Comparison of ENCODE assay signal across 8 cellular contexts in genomic region chr19:2578911-2579677, GRCh38.
DNase-seq lines count a peak whose midpoint lies in the region; ATAC-seq and TF ChIP-seq lines count a peak whose summit lies in the region.

No MANE protein-coding gene starts in this region.

- dilution Hi-C loops in mammary epithelial cell (cut with HindIII; ENCODE audit: low sequenced_read_pairs): no loop called here

- peak; percentile 98 for TF ChIP-seq CTCF in WI38 (IDR thresholded peaks at IDR 0.05; ENCODE audit: low read depth, low read length)
- TF ChIP-seq CTCF in mammary epithelial cell (conservative IDR thresholded peaks at IDR 0.05 in 1 of 2, IDR thresholded peaks at IDR 0.05 in 1 of 2; ENCODE audit: extremely low read depth in 1 of 2, insufficient read depth in 1 of 2, low read depth in 1 of 2, low read length in 2 of 2): peak; percentile 62 to 87
- peak; percentile 93 to 98 (median 97) for TF ChIP-seq CTCF in sigmoid colon (IDR thresholded peaks at IDR 0.05)

- no peaks in the 10 kb centered on the region for H3K27me3 ChIP-seq in mammary epithelial cell (ENCODE audit: insufficient read depth, low read length)
- H3K27me3 ChIP-seq in iPS-18a (ENCODE audit: control insufficient read depth, insufficient read depth, low read length): peaks cover 18% of the 10 kb centered on the region
- H3K27me3 ChIP-seq in sigmoid colon: no peaks in the 10 kb centered on the region

- WGBS in mammary epithelial cell (ENCODE audit: low coverage, missing lambda C conversion rate): under 1% methylated on average over 18 of the region's 46 CpGs
- WGBS in sigmoid colon, 2 donors: 1 to 6% methylated on average over 46 of the region's 46 CpGs

- H3K36me3 ChIP-seq in mammary epithelial cell (ENCODE audit: insufficient read depth, low read length): no peaks in the 10 kb centered on the region
- H3K36me3 ChIP-seq in iPS-18a (ENCODE audit: control insufficient read depth, low read depth, low read length): no peaks in the 10 kb centered on the region
- H3K36me3 ChIP-seq in sigmoid colon: no peaks in the 10 kb centered on the region

- no peaks in the 10 kb centered on the region for H3K9me3 ChIP-seq in mammary epithelial cell (replicated peaks; ENCODE audit: insufficient read depth, low read length)
- H3K9me3 ChIP-seq in iPS-18a (ENCODE audit: control insufficient read depth, low read depth, low read length): no peaks in the 10 kb centered on the region
- H3K9me3 ChIP-seq in sigmoid colon: no peaks in the 10 kb centered on the region

- CTCF ChIA-PET in mammary epithelial cell (lab: Charles Lee; ENCODE audit: low non-redundant PET): interaction anchor here (0.6 to 1.3 kb wide), 7 partner anchors 30 to 558 kb away, joined by 3 to 5 read pairs (median 3); no protein-coding TSS in a partner anchor

- BruUV-seq in mammary epithelial cell (replicated peaks; lab: Mats Ljungman, UMichigan): no TSS peak

- ATAC-seq in GM18868 (IDR thresholded peaks at IDR 0.05; ENCODE audit: unreplicated experiment) (no peak), HG03520 (IDR thresholded peaks at IDR 0.05; ENCODE audit: unreplicated experiment) (no peak)

- H3K27ac ChIP-seq in mammary epithelial cell (ENCODE audit: insufficient read depth, low read depth, low read length) (no peak overlapping the region), iPS-18a (ENCODE audit: low read length) (no peak overlapping the region), sigmoid colon (peak overlapping the region; percentile 85 to 95 (median 86))

- peak in 3 of 4 donors; percentile 52 to 69 (median 68) for TF ChIP-seq EP300 in sigmoid colon (IDR thresholded peaks at IDR 0.05)

- H3K79me2 ChIP-seq in mammary epithelial cell (ENCODE audit: insufficient read depth, low read length): no peaks in the 10 kb centered on the region

- peak overlapping the region; percentile 100 for H3K4me2 ChIP-seq in mammary epithelial cell (ENCODE audit: insufficient read depth, low read depth, low read length)

- H4K20me1 ChIP-seq in mammary epithelial cell (ENCODE audit: insufficient read depth, low read length): no peaks in the 10 kb centered on the region

- in situ Hi-C loops in mammary epithelial cell (cut with MboI; ENCODE audit: low sequenced_read_pairs in 2 of 2): no loop called here

- peak overlapping the region; percentile 62 for H3K4me3 ChIP-seq in WI38 (ENCODE audit: low read depth, low read length)
- H3K4me3 ChIP-seq in mammary epithelial cell (replicated peaks in 1 of 3; ENCODE audit: insufficient read depth in 1 of 3, low read depth in 2 of 3, low read length in 3 of 3): peak overlapping the region; percentile 26 to 53 (median 50)
- peak overlapping the region; percentile 63 for H3K4me3 ChIP-seq in iPS-18a (ENCODE audit: low read length)
- peak overlapping the region; percentile 34 to 55 (median 52) for H3K4me3 ChIP-seq in sigmoid colon

- intact Hi-C loops in mammary epithelial cell (cut with micrococcal nuclease): loop anchor here (1.0 to 2.0 kb wide), 6 partner anchors 32 to 104 kb away; no protein-coding TSS in a partner anchor
- intact Hi-C loops in sigmoid colon (cut with DNase I): loop anchor here (1.0 to 2.0 kb wide), 5 partner anchors 20 to 105 kb away; no protein-coding TSS in a partner anchor

- DNase-seq in ELF-1 (ENCODE audit: low read depth, low spot score): peak; percentile 97
- peak; percentile 52 to 86 (median 70) for DNase-seq in NCI-H1417 (lab: John Stamatoyannopoulos, UW)
- peak; percentile 69 for DNase-seq in mammary epithelial cell
- DNase-seq in sigmoid colon: peak; percentile 96

- H3K4me1 ChIP-seq in mammary epithelial cell (ENCODE audit: insufficient read depth, low read length): peaks cover 20% of the 10 kb centered on the region
- peaks cover 13% of the 10 kb centered on the region for H3K4me1 ChIP-seq in iPS-18a (ENCODE audit: control insufficient read depth, low read depth, low read length)
- H3K4me1 ChIP-seq in sigmoid colon: peaks cover 3 to 56% (median 23%) of the 10 kb centered on the region in 4 donors

- H2AFZ ChIP-seq in mammary epithelial cell (ENCODE audit: low read depth, low read length): peak overlapping the region; percentile 91

- H3K9ac ChIP-seq in mammary epithelial cell (ENCODE audit: insufficient read depth, low read length): no peak overlapping the region
- peak overlapping the region; percentile 46 for H3K9ac ChIP-seq in iPS-18a (ENCODE audit: low read length)

- peak; percentile 11 to 36 for TF ChIP-seq POLR2A in sigmoid colon (IDR thresholded peaks at IDR 0.05)

Comparison
In these comparisons a context has a peak if more than half of its experiments do, and no peak if none do; other contexts are left out.
1. H3K27ac ChIP-seq: peak in sigmoid colon (4 of 4); none in mammary epithelial cell (single experiment) and iPS-18a (single experiment).
2. Peak in every context shown above with its lines, with median percentiles within 50 percentile points of each other: DNase-seq, H3K4me3 ChIP-seq and CTCF ChIP-seq.